ENCODE assay signal across 8 cellular contexts in the genomic region with DNA sequence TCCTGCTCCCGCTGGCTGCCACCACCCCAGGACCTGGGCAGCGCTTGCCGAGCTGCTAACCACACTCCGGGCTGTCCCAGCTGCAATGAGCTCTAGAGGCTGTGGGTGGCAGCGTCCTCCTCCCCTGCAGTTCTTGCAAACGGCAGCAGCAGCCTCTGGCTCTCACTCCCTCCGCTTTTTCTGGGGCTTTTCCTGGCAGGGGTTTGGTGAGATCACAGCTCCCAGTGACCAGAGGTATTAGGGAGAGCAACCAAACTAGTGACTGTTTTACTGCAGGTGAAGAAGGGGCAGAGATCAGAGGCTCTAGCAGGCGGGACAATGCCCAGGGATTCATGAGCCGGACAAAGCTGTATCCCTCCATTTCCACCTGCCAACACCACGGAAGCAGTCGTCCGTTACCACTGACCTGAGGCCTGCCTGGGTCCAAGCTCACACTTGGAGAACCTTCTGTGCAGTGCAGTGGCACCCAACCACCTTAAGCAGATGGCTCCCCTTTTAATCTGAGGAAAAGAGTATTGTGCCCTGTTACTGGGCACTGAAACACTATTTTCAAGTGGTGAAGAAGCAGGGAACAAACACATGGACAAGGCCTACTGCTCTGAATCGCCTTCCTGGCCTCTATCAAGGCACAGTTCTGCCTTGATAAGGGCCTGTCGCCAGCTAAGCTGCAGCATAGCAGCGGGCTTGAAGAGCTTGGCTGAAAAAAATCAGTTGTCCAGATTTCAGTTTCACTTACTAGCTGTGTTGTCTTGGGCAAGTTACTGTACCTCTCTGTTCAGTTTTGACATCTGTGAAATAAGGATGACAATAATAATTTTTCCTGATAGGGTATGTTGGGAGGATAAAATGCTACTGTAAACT. TPM values are rescaled to one million over a fixed set of nuclear protein-coding genes. Genes with fewer than 3 reads are reported as not detected.
DNase-seq lines count a peak whose midpoint lies in the region; ATAC-seq lines count a peak whose summit lies in the region.

A gene (minus strand): TSS at position 87 of the 861 bp plus-strand sequence. CDS start 95 bp downstream, outside the sequence.

- no peak within 1 kb of the TSS for H2BK15ac ChIP-seq in mesendoderm (replicated peaks; ENCODE audit: low read depth)

- no CpG with 5 or more reads among the region's 15 CpGs for WGBS in mesendoderm (ENCODE audit: extremely low coverage, insufficient coverage, low lambda C conversion rate)

- peaks cover 1% of the 10 kb centered on the region for H3K4me1 ChIP-seq in mesendoderm (ENCODE audit: control insufficient read depth, low read depth, low read length)

- H4K5ac ChIP-seq in mesendoderm (ENCODE audit: low read length) = no peak within 1 kb of the TSS

- no peaks in the 10 kb centered on the region for H3K36me3 ChIP-seq in mesendoderm (ENCODE audit: control insufficient read depth, insufficient read depth, low read length)

- peak within 1 kb of the TSS; percentile 62 for H3K56ac ChIP-seq in mesendoderm (ENCODE audit: low read length)

- H3K4me2 ChIP-seq in mesendoderm (ENCODE audit: low read length) = peak within 1 kb of the TSS; percentile 19

- H4K8ac ChIP-seq in mesendoderm (ENCODE audit: low read depth, low read length) = no peak within 1 kb of the TSS

- no peaks in the 10 kb centered on the region for H3K79me2 ChIP-seq in mesendoderm (ENCODE audit: control insufficient read depth, insufficient read depth, low read length)

- CTCF ChIA-PET in activated CD8-positive, alpha-beta memory T cell treated with anti-CD3 and anti-CD28 coated beads for 36 hours (lab: Charles Lee) = interaction anchor here (0.8 to 2.2 kb wide), 8 partner anchors 9 to 223 kb away, joined by 3 to 8 read pairs (median 4); no protein-coding TSS in a partner anchor

- POLR2A ChIA-PET in activated CD8-positive, alpha-beta memory T cell treated with anti-CD3 and anti-CD28 coated beads for 36 hours (lab: Charles Lee) = interaction anchor here (0.6 to 1.5 kb wide), 3 partner anchors 10 to 115 kb away, joined by 3 to 7 read pairs (median 3); no protein-coding TSS in a partner anchor

- no peak within 1 kb of the TSS for H3K4ac ChIP-seq in mesendoderm (ENCODE audit: low read depth, low read length)

- no peaks in the 10 kb centered on the region for H3K27me3 ChIP-seq in mesendoderm (ENCODE audit: insufficient read depth, low read length, poor library complexity)

- peak within 1 kb of the TSS; percentile 54 to 61 for H3K4me3 Mint-ChIP-seq in effector memory CD8-positive, alpha-beta T cell

- H3K9me3 Mint-ChIP-seq in effector memory CD8-positive, alpha-beta T cell = no peaks in the 10 kb centered on the region

- no peak within 1 kb of the TSS for H3K27ac ChIP-seq in mesendoderm (ENCODE audit: low read depth, low read length)

- H3K36me3 Mint-ChIP-seq in effector memory CD8-positive, alpha-beta T cell (ENCODE audit: insufficient read depth) = no peaks in the 10 kb centered on the region

- H2BK120ac ChIP-seq in mesendoderm (ENCODE audit: low read depth, low read length) = no peak within 1 kb of the TSS

- H3K18ac ChIP-seq in mesendoderm (ENCODE audit: low read length) = no peak within 1 kb of the TSS

- peak; percentile 89 for ATAC-seq in GM19025 (IDR thresholded peaks at IDR 0.05; ENCODE audit: low read depth, unreplicated experiment)
- peak; percentile 92 for ATAC-seq in HG03196 (IDR thresholded peaks at IDR 0.05; ENCODE audit: unreplicated experiment)
- peak; percentile 100 for ATAC-seq in effector memory CD8-positive, alpha-beta T cell (replicated peaks)

- DNase-seq in Ammon's horn (ENCODE audit: low spot score) = peak; percentile 84
- peak; percentile 27 for DNase-seq in NCI-H82 treated with DMSO at 0.1 percent for 48 hours (lab: John Stamatoyannopoulos, UW; ENCODE audit: unreplicated experiment)
- DNase-seq in effector memory CD8-positive, alpha-beta T cell = peak; percentile 56 to 60 (median 57)
- DNase-seq in mesendoderm = peak; percentile 87
- peak; percentile 52 for DNase-seq in stimulated activated CD8-positive, alpha-beta memory T cell treated with anti-CD3 and anti-CD28 coated beads, Interleukin-12 subunit alpha, Interleukin-12 subunit beta, amount 100 ng/mL, for 24 hours (ENCODE audit: extremely low read depth)

- H3K79me1 ChIP-seq in mesendoderm (ENCODE audit: low read length) = no peaks in the 10 kb centered on the region

- H3K27me3 Mint-ChIP-seq in effector memory CD8-positive, alpha-beta T cell = peaks cover 30 to 46% of the 10 kb centered on the region in 2 donors

- no peak within 1 kb of the TSS for H2BK5ac ChIP-seq in mesendoderm (ENCODE audit: low read length)

- no peak within 1 kb of the TSS for H3K4me3 ChIP-seq in mesendoderm (ENCODE audit: low read length)

- H3K9ac ChIP-seq in mesendoderm (ENCODE audit: low read length) = peak within 1 kb of the TSS; percentile 15

- H3K27ac Mint-ChIP-seq in effector memory CD8-positive, alpha-beta T cell = no peak within 1 kb of the TSS

- H3K4me1 Mint-ChIP-seq in effector memory CD8-positive, alpha-beta T cell (ENCODE audit: low read depth in 2 of 2) = peaks cover 12 to 14% of the 10 kb centered on the region in 2 donors

- no peak within 1 kb of the TSS for H2AK5ac ChIP-seq in mesendoderm (ENCODE audit: low read length)

- no peak within 1 kb of the TSS for H3K23ac ChIP-seq in mesendoderm (ENCODE audit: low read length)

RNA-seq across cellular contexts. Expression of the gene that starts here (rescaled TPM):
- 10 to 100 TPM; 88.5 to 90.5 TPM for total RNA-seq in activated CD8-positive, alpha-beta memory T cell treated with anti-CD3 and anti-CD28 coated beads for 36 hours
- polyA plus RNA-seq in mesendoderm (2013, experiment 1 of 2) = 0.08 TPM
- polyA plus RNA-seq in mesendoderm (2013, experiment 2 of 2) = 0.08 TPM

Comparison
In these comparisons a context has a peak if more than half of its experiments do, and no peak if none do; other contexts are left out.
1. DNase-seq: peak in every context shown above with its lines; median percentile 87 in mesendoderm; 84 in Ammon's horn; 57 in effector memory CD8-positive, alpha-beta T cell; 52 in stimulated activated CD8-positive, alpha-beta memory T cell treated with anti-CD3 and anti-CD28 coated beads, Interleukin-12 subunit alpha, Interleukin-12 subunit beta, amount 100 ng/mL, for 24 hours; 27 in NCI-H82 treated with DMSO at 0.1 percent for 48 hours.